In genomic region chr16:4846503-4846900, GRCh38 we compare ENCODE assay signal across 8 cellular contexts. TPM values are rescaled to one million over a fixed set of nuclear protein-coding genes. Genes with fewer than 3 reads are reported as not detected.
DNase-seq lines count a peak whose midpoint lies in the region; ATAC-seq, FAIRE-seq and TF ChIP-seq lines count a peak whose summit lies in the region.

No MANE protein-coding gene starts in this region.

- H3K27ac ChIP-seq in brain microvascular endothelial cell (peak overlapping the region; percentile 89), skeletal muscle tissue (ENCODE audit: low read depth, low read length) (peak overlapping the region; percentile 97)

- peaks cover 25 to 41% (median 29%) of the 10 kb centered on the region in 3 donors for H3K4me1 ChIP-seq in skeletal muscle tissue (ENCODE audit: control insufficient read depth in 3 of 3, insufficient read depth in 3 of 3, low read length in 3 of 3)

- no peak for TF ChIP-seq CTCF in brain microvascular endothelial cell (IDR thresholded peaks at IDR 0.05; ENCODE audit: low read depth, low read length, missing control alignments)

- ATAC-seq in HG02943 (IDR thresholded peaks at IDR 0.05; ENCODE audit: low read depth, unreplicated experiment): peak; percentile 31

- peak; percentile 48 for DNase-seq in activated T-cell treated with anti-CD3 and anti-CD28 coated beads, Interleukin-2, amount 50 U/mL, for 24 hours
- no peak for DNase-seq in activated T-cell treated with anti-CD3 and anti-CD28 coated beads, Interleukin-2, amount 50 U/mL, for 1 hour
- peak; percentile 72 for DNase-seq in RCC 7860 (ENCODE audit: low spot score)
- peak; percentile 64 for DNase-seq in brain microvascular endothelial cell
- peak; percentile 29 to 43 (median 40) for DNase-seq in immature natural killer cell
- no peak for DNase-seq in NCI-H524 (lab: John Stamatoyannopoulos, UW)

- no peaks in the 10 kb centered on the region for H3K9me3 Mint-ChIP-seq in activated T-cell treated with anti-CD3 and anti-CD28 coated beads, Interleukin-2, amount 50 U/mL, for 24 hours
- no peaks in the 10 kb centered on the region for H3K9me3 Mint-ChIP-seq in immature natural killer cell

- peak overlapping the region; percentile 93 for H3K4me3 Mint-ChIP-seq in activated T-cell treated with anti-CD3 and anti-CD28 coated beads, Interleukin-2, amount 50 U/mL, for 24 hours
- H3K4me3 Mint-ChIP-seq in immature natural killer cell: peak overlapping the region; percentile 83 to 88 (median 85)

- peak; percentile 59 for FAIRE-seq in RCC 7860 (lab: Jason Lieb, UNC)

- peaks cover 27% of the 10 kb centered on the region for H3K36me3 ChIP-seq in brain microvascular endothelial cell (replicated peaks)
- peaks cover 25 to 34% (median 28%) of the 10 kb centered on the region in 3 donors for H3K36me3 ChIP-seq in skeletal muscle tissue (ENCODE audit: control insufficient read depth in 3 of 3, insufficient read depth in 3 of 3, low read length in 3 of 3)

- H3K27me3 Mint-ChIP-seq in activated T-cell treated with anti-CD3 and anti-CD28 coated beads, Interleukin-2, amount 50 U/mL, for 24 hours: no peaks in the 10 kb centered on the region
- H3K27me3 Mint-ChIP-seq in immature natural killer cell (ENCODE audit: low read depth in 3 of 3): peaks cover 2 to 17% (median 6%) of the 10 kb centered on the region in 3 donors

- peaks cover 56% of the 10 kb centered on the region for H3K4me1 Mint-ChIP-seq in activated T-cell treated with anti-CD3 and anti-CD28 coated beads, Interleukin-2, amount 50 U/mL, for 24 hours (ENCODE audit: low read depth)
- peaks cover 50 to 61% of the 10 kb centered on the region in 2 donors for H3K4me1 Mint-ChIP-seq in immature natural killer cell

- peak overlapping the region; percentile 84 for H3K4me3 ChIP-seq in brain microvascular endothelial cell (ENCODE audit: low read depth, low read length)
- peak overlapping the region; percentile 86 to 90 (median 88) for H3K4me3 ChIP-seq in skeletal muscle tissue (ENCODE audit: low read length in 3 of 3)

- peaks cover 63% of the 10 kb centered on the region for H3K36me3 Mint-ChIP-seq in activated T-cell treated with anti-CD3 and anti-CD28 coated beads, Interleukin-2, amount 50 U/mL, for 24 hours (ENCODE audit: low read depth)
- peaks cover 0 to 13% (median 0%) of the 10 kb centered on the region in 3 donors for H3K36me3 Mint-ChIP-seq in immature natural killer cell

- H3K9ac ChIP-seq in skeletal muscle tissue (ENCODE audit: low read depth in 1 of 3, low read length in 3 of 3): peak overlapping the region; percentile 86 to 96 (median 95)

- H3K27me3 ChIP-seq in brain microvascular endothelial cell (replicated peaks): no peaks in the 10 kb centered on the region
- no peaks in the 10 kb centered on the region for H3K27me3 ChIP-seq in skeletal muscle tissue (ENCODE audit: control insufficient read depth in 3 of 3, insufficient read depth in 3 of 3, low read length in 3 of 3)

- in situ Hi-C loops in brain microvascular endothelial cell (cut with HindIII; ENCODE audit: low pct_ligation_motif_present, low sequenced_read_pairs): no loop called here

- peak overlapping the region; percentile 89 for H3K27ac Mint-ChIP-seq in activated T-cell treated with anti-CD3 and anti-CD28 coated beads, Interleukin-2, amount 50 U/mL, for 24 hours
- peak overlapping the region; percentile 77 to 92 (median 90) for H3K27ac Mint-ChIP-seq in immature natural killer cell

- no peaks in the 10 kb centered on the region for H3K9me3 ChIP-seq in skeletal muscle tissue (ENCODE audit: control insufficient read depth in 3 of 3, low read length in 3 of 3)

RNA-seq across cellular contexts. Expression of gene GLYR1, which starts 0.6 kb away (rescaled TPM):
- 10 to 100 TPM; 26.0 to 50.2 (median 27.9) TPM for polyA plus RNA-seq in immature natural killer cell
- 25.1 TPM for total RNA-seq in skeletal muscle tissue

RNA-seq across cellular contexts. Expression of gene UBN1, which starts 0.8 kb away (rescaled TPM):
- 10 to 100 TPM in 2 of 3 donors, 1 to 10 TPM in 1; 2.8 to 30.7 (median 13.9) TPM for polyA plus RNA-seq in immature natural killer cell
- total RNA-seq in skeletal muscle tissue: 11.0 TPM

RNA-seq across cellular contexts. Expression of gene ROGDI, which starts 44.1 kb away (rescaled TPM):
- polyA plus RNA-seq in immature natural killer cell: 1 to 10 TPM; 4.8 to 9.3 (median 5.4) TPM
- 13.0 TPM for total RNA-seq in skeletal muscle tissue

RNA-seq across cellular contexts. Expression of gene SMIM22, which starts 51.3 kb away (rescaled TPM):
- not detected for polyA plus RNA-seq in immature natural killer cell
- not detected for total RNA-seq in skeletal muscle tissue

RNA-seq across cellular contexts. Expression of gene SEPTIN12, which starts 58.4 kb away (rescaled TPM):
- polyA plus RNA-seq in immature natural killer cell: not detected
- total RNA-seq in skeletal muscle tissue: not detected

Comparison
In these comparisons a context has a peak if more than half of its experiments do, and no peak if none do; other contexts are left out.
1. DNase-seq: peak in activated T-cell treated with anti-CD3 and anti-CD28 coated beads, Interleukin-2, amount 50 U/mL, for 24 hours (single experiment), RCC 7860 (single experiment), brain microvascular endothelial cell (single experiment) and immature natural killer cell (3 of 3); none in activated T-cell treated with anti-CD3 and anti-CD28 coated beads, Interleukin-2, amount 50 U/mL, for 1 hour (single experiment) and NCI-H524 (0 of 2).